ENCODE assay signal across 1 cellular context in the genomic region with DNA sequence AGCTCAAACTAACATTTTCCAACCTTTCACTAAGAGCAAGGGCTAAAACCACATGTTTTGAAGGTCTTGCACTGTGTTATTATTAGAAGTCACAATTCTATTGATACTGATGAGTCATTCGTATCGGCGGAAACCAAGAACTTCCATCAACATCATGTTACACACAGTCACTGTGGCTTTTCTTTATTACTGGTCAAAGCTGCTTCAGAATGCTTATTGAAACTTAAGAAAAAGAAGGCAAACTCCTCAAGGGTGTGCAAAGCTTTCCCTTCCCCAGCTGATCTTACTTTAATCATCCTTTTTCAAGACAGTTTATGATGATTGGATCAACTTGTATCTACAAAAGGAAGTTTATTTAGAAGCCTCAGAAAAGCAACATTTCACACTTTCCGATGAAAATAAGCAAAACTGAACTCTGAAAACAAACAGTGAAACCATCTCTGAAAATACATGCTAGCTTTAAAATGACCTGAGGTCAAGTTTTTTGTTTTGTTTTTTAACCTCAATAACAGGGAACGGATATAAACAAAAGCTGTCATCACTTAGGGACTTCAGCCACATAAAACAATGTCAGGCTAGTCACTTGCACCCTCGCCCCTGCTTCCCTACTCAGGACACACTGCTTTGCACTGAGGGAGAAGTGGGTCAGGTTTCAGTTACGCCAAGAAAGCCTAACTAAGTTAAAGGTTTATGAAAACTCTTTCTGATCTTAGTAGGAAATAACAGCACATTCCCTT.
TF ChIP-seq lines count a peak whose summit lies in the region.

No MANE protein-coding gene starts in this region.

TF ChIP-seq in GM12878, 131 proteins besides CTCF, POLR2A, EP300 and RAD21 (continued from another document):
- TF ChIP-seq, protein P1, sequence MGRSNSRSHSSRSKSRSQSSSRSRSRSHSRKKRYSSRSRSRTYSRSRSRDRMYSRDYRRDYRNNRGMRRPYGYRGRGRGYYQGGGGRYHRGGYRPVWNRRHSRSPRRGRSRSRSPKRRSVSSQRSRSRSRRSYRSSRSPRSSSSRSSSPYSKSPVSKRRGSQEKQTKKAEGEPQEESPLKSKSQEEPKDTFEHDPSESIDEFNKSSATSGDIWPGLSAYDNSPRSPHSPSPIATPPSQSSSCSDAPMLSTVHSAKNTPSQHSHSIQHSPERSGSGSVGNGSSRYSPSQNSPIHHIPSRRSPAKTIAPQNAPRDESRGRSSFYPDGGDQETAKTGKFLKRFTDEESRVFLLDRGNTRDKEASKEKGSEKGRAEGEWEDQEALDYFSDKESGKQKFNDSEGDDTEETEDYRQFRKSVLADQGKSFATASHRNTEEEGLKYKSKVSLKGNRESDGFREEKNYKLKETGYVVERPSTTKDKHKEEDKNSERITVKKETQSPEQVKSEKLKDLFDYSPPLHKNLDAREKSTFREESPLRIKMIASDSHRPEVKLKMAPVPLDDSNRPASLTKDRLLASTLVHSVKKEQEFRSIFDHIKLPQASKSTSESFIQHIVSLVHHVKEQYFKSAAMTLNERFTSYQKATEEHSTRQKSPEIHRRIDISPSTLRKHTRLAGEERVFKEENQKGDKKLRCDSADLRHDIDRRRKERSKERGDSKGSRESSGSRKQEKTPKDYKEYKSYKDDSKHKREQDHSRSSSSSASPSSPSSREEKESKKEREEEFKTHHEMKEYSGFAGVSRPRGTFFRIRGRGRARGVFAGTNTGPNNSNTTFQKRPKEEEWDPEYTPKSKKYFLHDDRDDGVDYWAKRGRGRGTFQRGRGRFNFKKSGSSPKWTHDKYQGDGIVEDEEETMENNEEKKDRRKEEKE (IDR thresholded peaks at IDR 0.05), result no peak
- TF ChIP-seq RFX5 (IDR thresholded peaks at IDR 0.05; ENCODE audit: low read depth, low read length), result no peak
